Comparison of ENCODE assay signal across 2 cellular contexts in the genomic region with DNA sequence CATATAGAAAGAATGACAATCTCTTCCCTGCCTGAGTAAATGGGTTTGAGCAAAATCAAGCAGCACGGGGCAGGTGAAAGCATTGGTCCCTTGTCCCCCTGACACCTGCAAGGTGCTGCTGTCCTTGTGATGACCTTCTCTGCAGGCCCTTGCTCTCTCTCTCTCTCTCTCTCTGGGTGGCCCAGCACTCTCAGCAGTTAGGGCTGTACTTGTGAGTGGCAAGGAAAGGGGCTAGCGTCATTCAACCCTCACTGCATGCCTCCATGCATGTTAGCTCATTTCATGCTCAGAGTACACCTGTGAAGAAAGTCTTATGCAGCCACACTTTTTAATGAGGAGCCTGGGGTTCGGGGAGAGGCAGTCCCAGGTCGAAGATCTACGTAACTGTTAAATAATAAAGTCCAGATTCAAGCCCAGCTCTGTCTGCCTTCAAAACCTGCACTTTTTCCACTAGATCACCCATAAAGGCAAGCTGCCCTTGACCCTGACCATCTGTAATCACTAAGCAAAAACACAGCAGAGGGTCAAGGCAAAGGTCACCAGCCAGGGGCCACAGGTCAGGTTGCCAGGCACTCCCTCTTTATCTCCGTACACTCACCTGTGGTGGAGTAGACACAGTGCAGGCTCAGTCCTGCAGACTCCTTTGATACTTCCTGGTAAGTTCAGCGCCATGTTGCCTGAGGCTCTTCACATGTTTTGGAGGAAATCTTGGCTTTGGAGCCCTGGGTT.
A peak's percentile ranks its signal among the peaks of the same experiment; 100 is the strongest.
TF ChIP-seq lines count a peak whose summit lies in the region.

No MANE protein-coding gene starts in this region.

TF ChIP-seq in K562, 482 proteins besides CTCF, POLR2A, EP300 and RAD21 (continued from another document and continues in another):
- TF ChIP-seq, protein P1, sequence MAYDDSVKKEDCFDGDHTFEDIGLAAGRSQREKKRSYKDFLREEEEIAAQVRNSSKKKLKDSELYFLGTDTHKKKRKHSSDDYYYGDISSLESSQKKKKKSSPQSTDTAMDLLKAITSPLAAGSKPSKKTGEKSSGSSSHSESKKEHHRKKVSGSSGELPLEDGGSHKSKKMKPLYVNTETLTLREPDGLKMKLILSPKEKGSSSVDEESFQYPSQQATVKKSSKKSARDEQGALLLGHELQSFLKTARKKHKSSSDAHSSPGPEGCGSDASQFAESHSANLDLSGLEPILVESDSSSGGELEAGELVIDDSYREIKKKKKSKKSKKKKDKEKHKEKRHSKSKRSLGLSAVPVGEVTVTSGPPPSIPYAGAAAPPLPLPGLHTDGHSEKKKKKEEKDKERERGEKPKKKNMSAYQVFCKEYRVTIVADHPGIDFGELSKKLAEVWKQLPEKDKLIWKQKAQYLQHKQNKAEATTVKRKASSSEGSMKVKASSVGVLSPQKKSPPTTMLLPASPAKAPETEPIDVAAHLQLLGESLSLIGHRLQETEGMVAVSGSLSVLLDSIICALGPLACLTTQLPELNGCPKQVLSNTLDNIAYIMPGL (CRISPR knock-in tag; IDR thresholded peaks at IDR 0.05) = no peak
- TF ChIP-seq XRCC4 (IDR thresholded peaks at IDR 0.05; ENCODE audit: extremely low read depth, insufficient read depth, insufficient read length) (no peak), NCOA2 (IDR thresholded peaks at IDR 0.05; ENCODE audit: partially characterized antibody in 2 of 2) (no peak), SRSF7 (optimal IDR thresholded peaks at IDR 0.05; ENCODE audit: low read depth, low read length) (no peak), POLR3G (IDR thresholded peaks at IDR 0.05; ENCODE audit: extremely low read depth, insufficient read length, insufficient replicate concordance) (no peak), ZNF507 (tag; conservative IDR thresholded peaks at IDR 0.05) (no peak), CBFA2T3 (IDR thresholded peaks at IDR 0.05) (peak; percentile 63), IFI16 (CRISPR knock-in tag; IDR thresholded peaks at IDR 0.05) (no peak), ELF4 (CRISPR knock-in tag; IDR thresholded peaks at IDR 0.05) (no peak), NRF1 (conservative IDR thresholded peaks at IDR 0.05 in 1 of 2, IDR thresholded peaks at IDR 0.05 in 1 of 2) (no peak), POU5F1 (IDR thresholded peaks at IDR 0.05; ENCODE audit: borderline replicate concordance, low read depth, low read length, partially characterized antibody) (no peak), NR3C1 (CRISPR knock-in tag; IDR thresholded peaks at IDR 0.05) (no peak), YY1 (IDR thresholded peaks at IDR 0.05; ENCODE audit: borderline replicate concordance in 1 of 3, control insufficient read depth in 1 of 3, extremely low read depth in 1 of 3, insufficient read depth in 3 of 3, insufficient read length in 1 of 3, insufficient replicate concordance in 2 of 3, low read depth in 1 of 3, low read length in 2 of 3) (peak in 1 of 3 experiments; percentile 17), WHSC1 (IDR thresholded peaks at IDR 0.05; ENCODE audit: low read length) (no peak), LCOR (CRISPR knock-in tag; IDR thresholded peaks at IDR 0.05) (no peak), CEBPG (CRISPR knock-in tag; IDR thresholded peaks at IDR 0.05) (no peak), CEBPG (tag; conservative IDR thresholded peaks at IDR 0.05 in 1 of 2, IDR thresholded peaks at IDR 0.05 in 1 of 2) (no peak), ZNF174 (CRISPR knock-in tag; IDR thresholded peaks at IDR 0.05) (no peak), KLF13 (tag; IDR thresholded peaks at IDR 0.05; ENCODE audit: borderline replicate concordance, low read depth) (no peak), CBFA2T2 (conservative IDR thresholded peaks at IDR 0.05) (peak; percentile 38), POLR2H (tag; IDR thresholded peaks at IDR 0.05; ENCODE audit: low read depth) (no peak), ZNF263 (CRISPR knock-in tag; IDR thresholded peaks at IDR 0.05; ENCODE audit: borderline replicate concordance) (no peak), RAD51 (IDR thresholded peaks at IDR 0.05; ENCODE audit: borderline replicate concordance, low read depth) (no peak)
- TF ChIP-seq, protein P2, sequence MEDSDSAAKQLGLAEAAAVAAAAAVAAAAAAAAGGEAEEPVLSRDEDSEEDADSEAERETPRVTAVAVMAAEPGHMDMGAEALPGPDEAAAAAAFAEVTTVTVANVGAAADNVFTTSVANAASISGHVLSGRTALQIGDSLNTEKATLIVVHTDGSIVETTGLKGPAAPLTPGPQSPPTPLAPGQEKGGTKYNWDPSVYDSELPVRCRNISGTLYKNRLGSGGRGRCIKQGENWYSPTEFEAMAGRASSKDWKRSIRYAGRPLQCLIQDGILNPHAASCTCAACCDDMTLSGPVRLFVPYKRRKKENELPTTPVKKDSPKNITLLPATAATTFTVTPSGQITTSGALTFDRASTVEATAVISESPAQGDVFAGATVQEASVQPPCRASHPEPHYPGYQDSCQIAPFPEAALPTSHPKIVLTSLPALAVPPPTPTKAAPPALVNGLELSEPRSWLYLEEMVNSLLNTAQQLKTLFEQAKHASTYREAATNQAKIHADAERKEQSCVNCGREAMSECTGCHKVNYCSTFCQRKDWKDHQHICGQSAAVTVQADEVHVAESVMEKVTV (CRISPR knock-in tag; IDR thresholded peaks at IDR 0.05) = no peak
- TF ChIP-seq, protein P3, sequence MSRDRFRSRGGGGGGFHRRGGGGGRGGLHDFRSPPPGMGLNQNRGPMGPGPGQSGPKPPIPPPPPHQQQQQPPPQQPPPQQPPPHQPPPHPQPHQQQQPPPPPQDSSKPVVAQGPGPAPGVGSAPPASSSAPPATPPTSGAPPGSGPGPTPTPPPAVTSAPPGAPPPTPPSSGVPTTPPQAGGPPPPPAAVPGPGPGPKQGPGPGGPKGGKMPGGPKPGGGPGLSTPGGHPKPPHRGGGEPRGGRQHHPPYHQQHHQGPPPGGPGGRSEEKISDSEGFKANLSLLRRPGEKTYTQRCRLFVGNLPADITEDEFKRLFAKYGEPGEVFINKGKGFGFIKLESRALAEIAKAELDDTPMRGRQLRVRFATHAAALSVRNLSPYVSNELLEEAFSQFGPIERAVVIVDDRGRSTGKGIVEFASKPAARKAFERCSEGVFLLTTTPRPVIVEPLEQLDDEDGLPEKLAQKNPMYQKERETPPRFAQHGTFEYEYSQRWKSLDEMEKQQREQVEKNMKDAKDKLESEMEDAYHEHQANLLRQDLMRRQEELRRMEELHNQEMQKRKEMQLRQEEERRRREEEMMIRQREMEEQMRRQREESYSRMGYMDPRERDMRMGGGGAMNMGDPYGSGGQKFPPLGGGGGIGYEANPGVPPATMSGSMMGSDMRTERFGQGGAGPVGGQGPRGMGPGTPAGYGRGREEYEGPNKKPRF (IDR thresholded peaks at IDR 0.05; ENCODE audit: low read depth, low read length) = no peak
- TF ChIP-seq, protein P4, sequence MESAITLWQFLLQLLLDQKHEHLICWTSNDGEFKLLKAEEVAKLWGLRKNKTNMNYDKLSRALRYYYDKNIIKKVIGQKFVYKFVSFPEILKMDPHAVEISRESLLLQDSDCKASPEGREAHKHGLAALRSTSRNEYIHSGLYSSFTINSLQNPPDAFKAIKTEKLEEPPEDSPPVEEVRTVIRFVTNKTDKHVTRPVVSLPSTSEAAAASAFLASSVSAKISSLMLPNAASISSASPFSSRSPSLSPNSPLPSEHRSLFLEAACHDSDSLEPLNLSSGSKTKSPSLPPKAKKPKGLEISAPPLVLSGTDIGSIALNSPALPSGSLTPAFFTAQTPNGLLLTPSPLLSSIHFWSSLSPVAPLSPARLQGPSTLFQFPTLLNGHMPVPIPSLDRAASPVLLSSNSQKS (CRISPR knock-in tag; IDR thresholded peaks at IDR 0.05) = no peak

TF ChIP-seq in HepG2, 621 proteins besides CTCF, POLR2A, EP300 and RAD21 (continued from another document and continues in another):
- TF ChIP-seq, protein P5, sequence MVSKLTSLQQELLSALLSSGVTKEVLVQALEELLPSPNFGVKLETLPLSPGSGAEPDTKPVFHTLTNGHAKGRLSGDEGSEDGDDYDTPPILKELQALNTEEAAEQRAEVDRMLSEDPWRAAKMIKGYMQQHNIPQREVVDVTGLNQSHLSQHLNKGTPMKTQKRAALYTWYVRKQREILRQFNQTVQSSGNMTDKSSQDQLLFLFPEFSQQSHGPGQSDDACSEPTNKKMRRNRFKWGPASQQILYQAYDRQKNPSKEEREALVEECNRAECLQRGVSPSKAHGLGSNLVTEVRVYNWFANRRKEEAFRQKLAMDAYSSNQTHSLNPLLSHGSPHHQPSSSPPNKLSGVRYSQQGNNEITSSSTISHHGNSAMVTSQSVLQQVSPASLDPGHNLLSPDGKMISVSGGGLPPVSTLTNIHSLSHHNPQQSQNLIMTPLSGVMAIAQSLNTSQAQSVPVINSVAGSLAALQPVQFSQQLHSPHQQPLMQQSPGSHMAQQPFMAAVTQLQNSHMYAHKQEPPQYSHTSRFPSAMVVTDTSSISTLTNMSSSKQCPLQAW (CRISPR knock-in tag; IDR thresholded peaks at IDR 0.05) = 0 out of 2 replicates have a peak, but pooled peaks have one; percentile 46
- TF ChIP-seq ONECUT2 (CRISPR knock-in tag; IDR thresholded peaks at IDR 0.05) = no peak
- no peak for TF ChIP-seq ZC3H4 (CRISPR knock-in tag; IDR thresholded peaks at IDR 0.05; ENCODE audit: borderline replicate concordance)
- no peak for TF ChIP-seq YEATS4 (CRISPR knock-in tag; IDR thresholded peaks at IDR 0.05; ENCODE audit: borderline replicate concordance)
- no peak for TF ChIP-seq SRF (IDR thresholded peaks at IDR 0.05; ENCODE audit: low read depth, low read length)
- no peak for TF ChIP-seq MAFF (IDR thresholded peaks at IDR 0.05; ENCODE audit: low read depth, low read length)
- TF ChIP-seq RXRB (CRISPR knock-in tag; IDR thresholded peaks at IDR 0.05; ENCODE audit: borderline replicate concordance) = peak; percentile 86
- TF ChIP-seq, protein P6, sequence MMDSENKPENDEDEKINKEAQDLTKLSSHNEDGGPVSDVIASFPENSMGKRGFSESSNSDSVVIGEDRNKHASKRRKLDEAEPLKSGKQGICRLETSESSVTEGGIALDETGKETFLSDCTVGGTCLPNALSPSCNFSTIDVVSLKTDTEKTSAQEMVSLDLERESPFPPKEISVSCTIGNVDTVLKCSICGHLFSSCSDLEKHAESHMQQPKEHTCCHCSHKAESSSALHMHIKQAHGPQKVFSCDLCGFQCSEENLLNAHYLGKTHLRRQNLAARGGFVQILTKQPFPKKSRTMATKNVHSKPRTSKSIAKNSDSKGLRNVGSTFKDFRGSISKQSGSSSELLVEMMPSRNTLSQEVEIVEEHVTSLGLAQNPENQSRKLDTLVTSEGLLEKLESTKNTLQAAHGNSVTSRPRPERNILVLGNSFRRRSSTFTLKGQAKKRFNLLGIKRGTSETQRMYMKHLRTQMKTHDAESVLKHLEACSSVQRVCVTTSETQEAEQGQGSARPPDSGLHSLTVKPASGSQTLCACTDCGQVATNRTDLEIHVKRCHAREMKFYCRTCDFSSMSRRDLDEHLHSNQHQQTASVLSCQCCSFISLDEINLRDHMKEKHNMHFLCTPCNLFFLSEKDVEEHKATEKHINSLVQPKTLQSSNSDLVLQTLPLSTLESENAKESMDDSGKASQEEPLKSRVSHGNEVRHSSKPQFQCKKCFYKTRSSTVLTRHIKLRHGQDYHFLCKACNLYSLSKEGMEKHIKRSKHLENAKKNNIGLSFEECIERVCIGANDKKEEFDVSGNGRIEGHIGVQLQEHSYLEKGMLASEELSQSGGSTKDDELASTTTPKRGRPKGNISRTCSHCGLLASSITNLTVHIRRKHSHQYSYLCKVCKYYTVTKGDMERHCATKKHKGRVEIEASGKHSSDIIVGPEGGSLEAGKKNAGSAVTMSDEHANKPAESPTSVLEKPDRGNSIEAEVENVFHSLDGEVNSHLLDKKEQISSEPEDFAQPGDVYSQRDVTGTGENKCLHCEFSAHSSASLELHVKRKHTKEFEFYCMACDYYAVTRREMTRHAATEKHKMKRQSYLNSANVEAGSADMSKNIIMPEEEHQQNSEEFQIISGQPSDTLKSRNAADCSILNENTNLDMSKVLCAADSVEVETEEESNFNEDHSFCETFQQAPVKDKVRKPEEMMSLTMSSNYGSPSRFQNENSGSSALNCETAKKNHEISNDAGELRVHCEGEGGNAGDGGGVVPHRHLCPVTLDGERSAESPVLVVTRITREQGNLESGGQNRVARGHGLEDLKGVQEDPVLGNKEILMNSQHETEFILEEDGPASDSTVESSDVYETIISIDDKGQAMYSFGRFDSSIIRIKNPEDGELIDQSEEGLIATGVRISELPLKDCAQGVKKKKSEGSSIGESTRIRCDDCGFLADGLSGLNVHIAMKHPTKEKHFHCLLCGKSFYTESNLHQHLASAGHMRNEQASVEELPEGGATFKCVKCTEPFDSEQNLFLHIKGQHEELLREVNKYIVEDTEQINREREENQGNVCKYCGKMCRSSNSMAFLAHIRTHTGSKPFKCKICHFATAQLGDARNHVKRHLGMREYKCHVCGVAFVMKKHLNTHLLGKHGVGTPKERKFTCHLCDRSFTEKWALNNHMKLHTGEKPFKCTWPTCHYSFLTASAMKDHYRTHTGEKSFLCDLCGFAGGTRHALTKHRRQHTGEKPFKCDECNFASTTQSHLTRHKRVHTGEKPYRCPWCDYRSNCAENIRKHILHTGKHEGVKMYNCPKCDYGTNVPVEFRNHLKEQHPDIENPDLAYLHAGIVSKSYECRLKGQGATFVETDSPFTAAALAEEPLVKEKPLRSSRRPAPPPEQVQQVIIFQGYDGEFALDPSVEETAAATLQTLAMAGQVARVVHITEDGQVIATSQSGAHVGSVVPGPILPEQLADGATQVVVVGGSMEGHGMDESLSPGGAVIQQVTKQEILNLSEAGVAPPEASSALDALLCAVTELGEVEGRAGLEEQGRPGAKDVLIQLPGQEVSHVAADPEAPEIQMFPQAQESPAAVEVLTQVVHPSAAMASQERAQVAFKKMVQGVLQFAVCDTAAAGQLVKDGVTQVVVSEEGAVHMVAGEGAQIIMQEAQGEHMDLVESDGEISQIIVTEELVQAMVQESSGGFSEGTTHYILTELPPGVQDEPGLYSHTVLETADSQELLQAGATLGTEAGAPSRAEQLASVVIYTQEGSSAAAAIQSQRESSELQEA (CRISPR knock-in tag; IDR thresholded peaks at IDR 0.05; ENCODE audit: not compliant biosample characterization) = no peak
- TF ChIP-seq, protein P7, sequence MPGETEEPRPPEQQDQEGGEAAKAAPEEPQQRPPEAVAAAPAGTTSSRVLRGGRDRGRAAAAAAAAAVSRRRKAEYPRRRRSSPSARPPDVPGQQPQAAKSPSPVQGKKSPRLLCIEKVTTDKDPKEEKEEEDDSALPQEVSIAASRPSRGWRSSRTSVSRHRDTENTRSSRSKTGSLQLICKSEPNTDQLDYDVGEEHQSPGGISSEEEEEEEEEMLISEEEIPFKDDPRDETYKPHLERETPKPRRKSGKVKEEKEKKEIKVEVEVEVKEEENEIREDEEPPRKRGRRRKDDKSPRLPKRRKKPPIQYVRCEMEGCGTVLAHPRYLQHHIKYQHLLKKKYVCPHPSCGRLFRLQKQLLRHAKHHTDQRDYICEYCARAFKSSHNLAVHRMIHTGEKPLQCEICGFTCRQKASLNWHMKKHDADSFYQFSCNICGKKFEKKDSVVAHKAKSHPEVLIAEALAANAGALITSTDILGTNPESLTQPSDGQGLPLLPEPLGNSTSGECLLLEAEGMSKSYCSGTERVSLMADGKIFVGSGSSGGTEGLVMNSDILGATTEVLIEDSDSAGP (CRISPR knock-in tag; IDR thresholded peaks at IDR 0.05; ENCODE audit: borderline replicate concordance) = no peak
- TF ChIP-seq PAX8 (CRISPR knock-in tag; IDR thresholded peaks at IDR 0.05; ENCODE audit: borderline replicate concordance) = no peak
- no peak for TF ChIP-seq ZNF20 (CRISPR knock-in tag; IDR thresholded peaks at IDR 0.05)
- TF ChIP-seq, protein P8, sequence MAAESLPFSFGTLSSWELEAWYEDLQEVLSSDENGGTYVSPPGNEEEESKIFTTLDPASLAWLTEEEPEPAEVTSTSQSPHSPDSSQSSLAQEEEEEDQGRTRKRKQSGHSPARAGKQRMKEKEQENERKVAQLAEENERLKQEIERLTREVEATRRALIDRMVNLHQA (CRISPR knock-in tag; IDR thresholded peaks at IDR 0.05) = no peak
- TF ChIP-seq ZNF331 (CRISPR knock-in tag; IDR thresholded peaks at IDR 0.05) = peak; percentile 54; the same call in 1 of the 2 replicates
